In the genomic region with DNA sequence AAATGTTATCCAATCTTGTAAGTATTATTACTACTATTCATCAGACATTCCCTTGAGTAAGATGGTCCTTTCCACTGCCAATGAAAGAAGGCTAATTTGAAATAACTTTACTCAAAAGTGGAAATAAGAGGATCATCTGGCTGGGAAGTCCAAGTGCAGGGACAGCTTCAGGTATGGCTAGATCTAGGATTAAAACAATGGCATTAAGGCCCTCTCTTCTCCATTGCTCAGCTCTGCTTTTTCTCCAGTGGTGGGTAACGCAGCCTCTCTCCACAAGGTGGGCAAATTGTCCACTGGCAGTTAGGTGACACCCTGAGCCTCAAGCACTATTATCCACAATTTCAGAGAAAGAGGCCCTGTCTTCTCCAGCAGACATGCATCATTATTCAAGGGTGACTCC, we compare ENCODE assay signal across 22 cellular contexts.
DNase-seq lines count a peak whose midpoint lies in the region; ATAC-seq, FAIRE-seq and TF ChIP-seq lines count a peak whose summit lies in the region.
"Had no signal": no experiment of that assay in that cellular context is flagged by ENCODE, and none has a peak within 500 bp of the region (broad histone marks: within the 10 kb centered on the region; RNA-seq: fewer than 3 reads in every experiment).

No MANE protein-coding gene starts in this region.

- no peak for TF ChIP-seq RAD21 in HepG2 (CRISPR knock-in tag; IDR thresholded peaks at IDR 0.05)

- H3K27me3 ChIP-seq in HepG2 (ENCODE audit: control insufficient read depth in 1 of 2, insufficient read depth in 2 of 2, low read length in 2 of 2), result no peaks in the 10 kb centered on the region
- no peaks in the 10 kb centered on the region for H3K27me3 ChIP-seq in right lobe of liver
- H3K27me3 ChIP-seq: BLaER1 had no signal

- no peaks in the 10 kb centered on the region for H3K27me3 Mint-ChIP-seq in nephron (ENCODE audit: low read depth)
- H3K27me3 Mint-ChIP-seq: B cell had no signal

- no peaks in the 10 kb centered on the region for H3K79me2 ChIP-seq in HepG2 (ENCODE audit: insufficient read depth, low read length)

- H3K27ac Mint-ChIP-seq in nephron, result peak overlapping the region in 2 of 3 experiments; percentile 22 to 28
- H3K27ac Mint-ChIP-seq: B cell; CD4-positive, alpha-beta memory T cell; GM23338; H9 had no signal

- H3K4me3 Mint-ChIP-seq in nephron, result no peak overlapping the region
- H3K4me3 Mint-ChIP-seq: B cell; CD4-positive, alpha-beta memory T cell; GM23338; H9 had no signal

- no peak overlapping the region for H3K9ac ChIP-seq in HepG2 (ENCODE audit: insufficient read depth, low read depth, low read length)
- H3K9ac ChIP-seq: BLaER1 had no signal

- TF ChIP-seq POLR2A in HepG2 (IDR thresholded peaks at IDR 0.05; ENCODE audit: insufficient read depth in 1 of 2, low read depth in 2 of 2, low read length in 2 of 2), result no peak
- no peak for TF ChIP-seq POLR2A in right lobe of liver (IDR thresholded peaks at IDR 0.05)

- H3K4me3 ChIP-seq in HepG2 (replicated peaks in 1 of 3; ENCODE audit: insufficient read depth in 1 of 3, low read depth in 2 of 3, low read length in 3 of 3) (no peak overlapping the region), right lobe of liver (no peak overlapping the region)
- H3K4me3 ChIP-seq: BLaER1, GM23338 had no signal

- H3K4me1 Mint-ChIP-seq in nephron, result peaks cover 21% of the 10 kb centered on the region
- H3K4me1 Mint-ChIP-seq: GM23338 had no signal

- H3K4me1 ChIP-seq in HepG2 (ENCODE audit: insufficient read depth, low read length), result peaks cover 48% of the 10 kb centered on the region
- H3K4me1 ChIP-seq in right lobe of liver, result peaks cover 0 to 18% (median 6%) of the 10 kb centered on the region in 4 donors

- no TSS peak for BruUV-seq in HepG2 (replicated peaks; lab: Mats Ljungman, UMichigan)

- intact Hi-C loops in HepG2 (cut with micrococcal nuclease; ENCODE audit: unreplicated experiment) (no loop called here), right lobe of liver (cut with DNase I) (no loop called here)

- no peak overlapping the region for H3K4me2 ChIP-seq in HepG2 (ENCODE audit: low read depth, low read length)
- H3K4me2 ChIP-seq: BLaER1, GM23338 had no signal

- H2AFZ ChIP-seq in HepG2 (ENCODE audit: low read length), result no peak overlapping the region
- H2AFZ ChIP-seq: GM23338 had no signal

- DNase-seq in HepG2 (ENCODE audit: low spot score), result no peak
- DNase-seq in right lobe of liver, result no peak
- DNase-seq in RWPE1 (ENCODE audit: low spot score), result no peak
- no peak for DNase-seq in NCI-H510A (lab: John Stamatoyannopoulos, UW)
- DNase-seq in NCI-H69 (lab: John Stamatoyannopoulos, UW), result no peak
- DNase-seq: Calu3; CD4-positive, alpha-beta memory T cell; COR-L47; DMS53; DMS79 treated with DMSO at 0.1 percent for 48 hours; GF-D8; H9 had no signal

- H3K36me3 Mint-ChIP-seq in nephron (ENCODE audit: low read depth), result no peaks in the 10 kb centered on the region
- H3K36me3 Mint-ChIP-seq: CD4-positive, alpha-beta memory T cell had no signal

- WGBS in HepG2 (ENCODE audit: low lambda C conversion rate), result 83% methylated on average over 1 of the region's 1 CpG
- no CpG with 5 or more reads among the region's 1 CpG for WGBS in right lobe of liver (ENCODE audit: insufficient coverage, low coverage, low lambda C conversion rate, missing lambda C conversion rate)

- no peak for TF ChIP-seq CTCF in HepG2 (CRISPR knock-in tag; IDR thresholded peaks at IDR 0.05)
- TF ChIP-seq CTCF in right lobe of liver (IDR thresholded peaks at IDR 0.05), result no peak
- TF ChIP-seq CTCF in RWPE1 (conservative IDR thresholded peaks at IDR 0.05; ENCODE audit: low read depth), result no peak
- no peak for TF ChIP-seq CTCF in nephron (IDR thresholded peaks at IDR 0.05; ENCODE audit: unreplicated experiment in 3 of 3)

- no peak overlapping the region for H3K27ac ChIP-seq in HepG2 (ENCODE audit: extremely low read length, insufficient read depth, low read length)
- H3K27ac ChIP-seq in right lobe of liver, result no peak overlapping the region
- peak overlapping the region; percentile 38; the same call in 1 of the 2 replicates for H3K27ac ChIP-seq in RWPE1
- H3K27ac ChIP-seq: 22Rv1, BLaER1 had no signal

- POLR2A ChIA-PET in HepG2 (lab: Yijun Ruan, JAX), result no interaction called here
- POLR2A ChIA-PET in RWPE1 (lab: Yijun Ruan, JAX; ENCODE audit: low non-redundant PET), result no interaction called here

- H4K20me1 ChIP-seq in HepG2 (ENCODE audit: insufficient read depth, low read length), result no peaks in the 10 kb centered on the region
- H4K20me1 ChIP-seq: BLaER1 had no signal

- TF ChIP-seq EP300 in HepG2 (IDR thresholded peaks at IDR 0.05; ENCODE audit: low read depth in 2 of 2, low read length in 2 of 2) (no peak), HepG2 (CRISPR knock-in tag; IDR thresholded peaks at IDR 0.05; ENCODE audit: borderline replicate concordance) (no peak)

- in situ Hi-C loops in HepG2 (cut with HindIII; ENCODE audit: extremely low pct_ligation_motif_present, low pct_unique_long_range_greater_than_20kb), result no loop called here

- ATAC-seq in HepG2, result no peak
- ATAC-seq in right lobe of liver, result no peak
- no peak for ATAC-seq in HG03442 (IDR thresholded peaks at IDR 0.05; ENCODE audit: unreplicated experiment)
- ATAC-seq: GM23338, HCT116 had no signal

- no peaks in the 10 kb centered on the region for H3K9me3 Mint-ChIP-seq in nephron
- H3K9me3 Mint-ChIP-seq: CD4-positive, alpha-beta memory T cell; GM23338; H9 had no signal

- FAIRE-seq in HepG2 (lab: Jason Lieb, UNC), result no peak
- FAIRE-seq: A204.1, GM12891, GM18507 had no signal

- CTCF ChIA-PET in HepG2 (lab: Yijun Ruan, JAX; ENCODE audit: low intra/inter-chr PET ratio, low total read pairs) (no interaction called here), RWPE1 (lab: Yijun Ruan, JAX) (no interaction called here)

- no peaks in the 10 kb centered on the region for H3K36me3 ChIP-seq in HepG2 (replicated peaks in 1 of 2; ENCODE audit: control insufficient read depth in 1 of 2, insufficient read depth in 2 of 2, low read length in 2 of 2)
- no peaks in the 10 kb centered on the region for H3K36me3 ChIP-seq in right lobe of liver
- H3K36me3 ChIP-seq: BLaER1 had no signal

- H3K9me3 ChIP-seq in HepG2 (ENCODE audit: low read length) (no peaks in the 10 kb centered on the region), right lobe of liver (no peaks in the 10 kb centered on the region)
- H3K9me3 ChIP-seq: BLaER1 had no signal

TF ChIP-seq in HepG2, 621 proteins besides CTCF, POLR2A, EP300 and RAD21:
- no peak for TF ChIP-seq MIER2 (CRISPR knock-in tag; IDR thresholded peaks at IDR 0.05)
- no peak for TF ChIP-seq ZNF644 (CRISPR knock-in tag; IDR thresholded peaks at IDR 0.05; ENCODE audit: low read depth)
- TF ChIP-seq ZNF329 (CRISPR knock-in tag; IDR thresholded peaks at IDR 0.05; ENCODE audit: low read depth), result peak; percentile 94
